In the genomic region with DNA sequence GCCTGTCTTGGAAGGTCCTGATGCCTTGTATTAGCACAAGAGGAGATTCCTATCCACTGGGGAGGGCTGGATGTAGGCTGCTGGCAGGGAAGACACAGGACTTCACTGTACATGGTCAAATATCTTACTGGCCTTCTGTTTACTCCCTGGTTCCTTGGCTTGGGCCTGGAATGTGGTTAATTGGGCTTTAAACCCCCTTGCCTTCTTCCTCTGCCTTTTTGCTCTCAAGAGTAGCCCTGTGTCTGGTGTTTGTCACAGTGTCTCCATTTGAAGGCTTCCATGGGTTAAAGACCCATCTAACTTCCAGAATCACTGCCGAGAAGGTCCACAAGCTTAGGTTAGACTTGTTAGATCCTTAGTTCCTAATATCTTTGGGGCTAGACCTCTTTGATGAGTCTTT, we compare ENCODE assay signal across 10 cellular contexts. TPM values are rescaled to one million over a fixed set of nuclear protein-coding genes. Genes with fewer than 3 reads are reported as not detected.
"Had no signal": no experiment of that assay in that cellular context is flagged by ENCODE, and none has a peak within 500 bp of the region (broad histone marks: within the 10 kb centered on the region; RNA-seq: fewer than 3 reads in every experiment).

No MANE protein-coding gene starts in this region.

- H3K9ac ChIP-seq: GM23248 had no signal

- H3K4me1 ChIP-seq: HAP-1 had no signal

- H3K4me3 Mint-ChIP-seq: HFFc6 had no signal

- H3K27ac ChIP-seq: GM23248 had no signal

- H2AFZ ChIP-seq: GM23248 had no signal

- H3K36me3 ChIP-seq: HAP-1 had no signal

- H3K4me3 ChIP-seq: GM23248, HAP-1, K562 had no signal

- H3K27ac Mint-ChIP-seq: HFFc6 had no signal

- DNase-seq: GM23248, H7, HFFc6, IMR-90, KG1 had no signal

- ATAC-seq: HCT116, K562 had no signal

RNA-seq across cellular contexts. Expression of a gene that starts 7.1 kb away (rescaled TPM):
- total RNA-seq: GM23248, H4, H7, HFFc6, HT-29, IMR-90, K562 had no signal
- polyA plus RNA-seq: GM23248, IMR-90, K562 had no signal
